Comparison of ENCODE assay signal across 1 cellular context in genomic region chr5:99088309-99088708, GRCh38.
TF ChIP-seq lines count a peak whose summit lies in the region.

No MANE protein-coding gene starts in this region.

TF ChIP-seq in IMR-90, 13 proteins besides CTCF, POLR2A, EP300 and RAD21 (continued from another document):
- no peak for TF ChIP-seq USF2 (IDR thresholded peaks at IDR 0.05; ENCODE audit: low read depth, low read length)
- no peak for TF ChIP-seq BHLHE40 (IDR thresholded peaks at IDR 0.05; ENCODE audit: low read depth, low read length)
